In genomic region chr11:12276356-12276755, GRCh38 we compare ENCODE assay signal across 18 cellular contexts.
DNase-seq lines count a peak whose midpoint lies in the region; ATAC-seq and FAIRE-seq lines count a peak whose summit lies in the region.
"Had no signal": no experiment of that assay in that cellular context is flagged by ENCODE, and none has a peak within 500 bp of the region (broad histone marks: within the 10 kb centered on the region; RNA-seq: fewer than 3 reads in every experiment).

No MANE protein-coding gene starts in this region.

- no peak for FAIRE-seq in RCC 7860 (lab: Jason Lieb, UNC)
- FAIRE-seq: GM12892, urothelium cell line had no signal

- no peak for ATAC-seq in sciatic nerve
- ATAC-seq: gastroesophageal sphincter, right lobe of liver had no signal

- peak; percentile 99 for DNase-seq in DMS79 treated with DMSO at 0.1 percent for 48 hours (lab: John Stamatoyannopoulos, UW)
- DNase-seq in NCI-H187 (lab: John Stamatoyannopoulos, UW), result peak; percentile 92 to 93
- DNase-seq in NCI-H748 (lab: John Stamatoyannopoulos, UW; ENCODE audit: unreplicated experiment), result peak; percentile 99
- DNase-seq in sciatic nerve (ENCODE audit: low spot score), result peak; percentile 13
- no peak for DNase-seq in activated gamma-delta T cell (lab: John Stamatoyannopoulos, UW)
- no peak for DNase-seq in RCC 7860 (ENCODE audit: low spot score)
- no peak for DNase-seq in DMS 273 treated with DMSO at 0.1 percent for 48 hours (lab: John Stamatoyannopoulos, UW)
- DNase-seq: activated gamma-delta T cell treated with Interleukin-2 at 50 U/mL for 16 hours; Karpas-422; left ventricle myocardium inferior; NCI-H1694; SK-N-SH; stimulated activated CD4-positive, alpha-beta T cell treated with anti-CD3 and anti-CD28 coated beads, Interleukin-1b, Interleukin-23, amount 100 ng/mL, for 48 hours; T1000 had no signal

- intact Hi-C loops in sciatic nerve (cut with DNase I), result loop anchor here (10.0 kb wide), 1 partner anchor 332 kb away; no protein-coding TSS in a partner anchor

Comparison
In these comparisons a context has a peak if more than half of its experiments do, and no peak if none do; other contexts are left out.
1. DNase-seq: peak in DMS79 treated with DMSO at 0.1 percent for 48 hours (single experiment), NCI-H187 (2 of 2), NCI-H748 (single experiment) and sciatic nerve (single experiment); none in activated gamma-delta T cell (single experiment), RCC 7860 (single experiment) and DMS 273 treated with DMSO at 0.1 percent for 48 hours (single experiment).